In genomic region chr5:93621340-93621872, GRCh38 we compare ENCODE assay signal across 9 cellular contexts. TPM values are rescaled to one million over a fixed set of nuclear protein-coding genes. Genes with fewer than 3 reads are reported as not detected.
DNase-seq lines count a peak whose midpoint lies in the region; ATAC-seq, FAIRE-seq and TF ChIP-seq lines count a peak whose summit lies in the region.
"Had no signal": no experiment of that assay in that cellular context is flagged by ENCODE, and none has a peak within 500 bp of the region (broad histone marks: within the 10 kb centered on the region; RNA-seq: fewer than 3 reads in every experiment).

No MANE protein-coding gene starts in this region.

- in situ Hi-C loops in GM12878 (cut with MboI): no loop called here

- ATAC-seq in HG03045 (IDR thresholded peaks at IDR 0.05; ENCODE audit: unreplicated experiment) (peak; percentile 22), GM12878 (no peak), HG02884 (IDR thresholded peaks at IDR 0.05; ENCODE audit: unreplicated experiment) (no peak)

- H3K4me2 ChIP-seq in GM12878 (ENCODE audit: control insufficient read depth, insufficient read depth): peak overlapping the region; percentile 64

- peak overlapping the region; percentile 35 for H3K4me3 ChIP-seq in GM12864 (ENCODE audit: low read depth, low read length)
- H3K4me3 ChIP-seq in GM12878: peak overlapping the region; percentile 58; the same call in 1 of the 2 replicates
- peak overlapping the region; percentile 81 for H3K4me3 ChIP-seq in iPS DF 6.9 (ENCODE audit: low read length)
- H3K4me3 ChIP-seq in rectal smooth muscle tissue (ENCODE audit: low read length): peak overlapping the region; percentile 82

- peak overlapping the region; percentile 28 for H2AFZ ChIP-seq in GM12878 (ENCODE audit: control insufficient read depth, low read depth, low read length)

- H4K20me1 ChIP-seq in GM12878 (ENCODE audit: control insufficient read depth, insufficient read depth): no peaks in the 10 kb centered on the region

- POLR2A ChIA-PET in GM12878 (lab: Charles Lee): no interaction called here

- intact Hi-C loops in GM12878 (cut with micrococcal nuclease; ENCODE audit: unreplicated experiment): loop anchor here (2.0 kb wide), 1 partner anchor 53 kb away; no protein-coding TSS in a partner anchor

- H3K27me3 ChIP-seq in GM12878 (replicated peaks in 1 of 2; ENCODE audit: control insufficient read depth in 2 of 2, insufficient read depth in 2 of 2, low read length in 1 of 2) (no peaks in the 10 kb centered on the region), iPS DF 6.9 (ENCODE audit: control insufficient read depth, insufficient read depth, low read length) (peaks cover 23% of the 10 kb centered on the region), rectal smooth muscle tissue (ENCODE audit: control insufficient read depth, insufficient read depth, low read length) (no peaks in the 10 kb centered on the region)

- no peaks in the 10 kb centered on the region for H3K79me2 ChIP-seq in GM12878 (ENCODE audit: control insufficient read depth, insufficient read depth, low read length)

- H3K27ac ChIP-seq in GM12878 (ENCODE audit: control insufficient read depth, insufficient read depth) (no peak overlapping the region), iPS DF 6.9 (ENCODE audit: low read length) (no peak overlapping the region), rectal smooth muscle tissue (ENCODE audit: low read depth, low read length) (peak overlapping the region; percentile 67)

- H3K4me1 ChIP-seq in GM12878 (ENCODE audit: control insufficient read depth, insufficient read depth, low read length) (peaks cover 3% of the 10 kb centered on the region; the same call in 1 of the 2 replicates), iPS DF 6.9 (ENCODE audit: control insufficient read depth, insufficient read depth, low read length) (0 out of 2 replicates have a peak, but pooled peaks cover 3% of the 10 kb centered on the region), rectal smooth muscle tissue (ENCODE audit: control insufficient read depth, insufficient read depth, low read length) (no peaks in the 10 kb centered on the region)

- H3K9ac ChIP-seq in GM12878 (ENCODE audit: control insufficient read depth, insufficient read depth, low read length) (no peak overlapping the region), rectal smooth muscle tissue (ENCODE audit: low read length) (no peak overlapping the region)

- TF ChIP-seq CTCF in GM12864 (IDR thresholded peaks at IDR 0.05; ENCODE audit: low read depth, low read length, missing control alignments) (no peak), GM12878 (IDR thresholded peaks at IDR 0.05 in 2 of 3, conservative IDR thresholded peaks at IDR 0.05 in 1 of 3; ENCODE audit: control insufficient read depth in 2 of 3, extremely low read depth in 1 of 3, insufficient read depth in 1 of 3, low read depth in 3 of 3, low read length in 3 of 3) (no peak)

- no peak for FAIRE-seq in GM12878 (lab: Jason Lieb, UNC)
- FAIRE-seq: endometrium had no signal

- RAD21 ChIA-PET in GM12878 (lab: Charles Lee; ENCODE audit: unreplicated experiment): interaction anchor here (1.4 to 3.2 kb wide), 3 partner anchors 43 to 180 kb away, joined by 4 to 11 read pairs (median 4); no protein-coding TSS in a partner anchor

- no peak for TF ChIP-seq EP300 in GM12878 (IDR thresholded peaks at IDR 0.05; ENCODE audit: borderline replicate concordance in 1 of 2, control insufficient read depth in 1 of 2, low read depth in 2 of 2, low read length in 2 of 2)

- no peak for TF ChIP-seq POLR2A in GM12878 (IDR thresholded peaks at IDR 0.05; ENCODE audit: low read depth, low read length)

- no peaks in the 10 kb centered on the region for H3K36me3 ChIP-seq in GM12878 (ENCODE audit: control insufficient read depth in 2 of 2, insufficient read depth in 2 of 2, low read length in 1 of 2)
- H3K36me3 ChIP-seq in iPS DF 6.9 (ENCODE audit: control insufficient read depth, insufficient read depth, low read length): no peaks in the 10 kb centered on the region
- H3K36me3 ChIP-seq in rectal smooth muscle tissue (ENCODE audit: control insufficient read depth, insufficient read depth, low read length): no peaks in the 10 kb centered on the region

- no peak for TF ChIP-seq RAD21 in GM12878 (IDR thresholded peaks at IDR 0.05; ENCODE audit: insufficient read depth, low read depth, low read length)

- SMC1A ChIA-PET in GM12878 (lab: Charles Lee; ENCODE audit: uncharacterized antibody, unreplicated experiment): interaction anchor here (0.5 to 4.1 kb wide), 6 partner anchors 9 to 179 kb away, joined by 3 to 24 read pairs (median 3); no protein-coding TSS in a partner anchor

- DNase-seq in GM12864 (ENCODE audit: low read depth) (no peak), NCI-H82 (lab: John Stamatoyannopoulos, UW) (peak; percentile 93), GM12878 (ENCODE audit: low read depth, low spot score) (no peak), iPS DF 6.9 (ENCODE audit: low read depth, low spot score) (no peak), GM19240 (ENCODE audit: insufficient read length, low spot score) (no peak)

- 35% methylated on average over 41 of the region's 42 CpGs for WGBS in GM12878 (ENCODE audit: insufficient coverage, insufficient replicate concordance, low lambda C conversion rate, missing lambda C conversion rate)
- WGBS in iPS DF 6.9 (ENCODE audit: insufficient coverage, insufficient read length): no CpG with 5 or more reads among the region's 42 CpGs

- BruUV-seq in GM12878 (replicated peaks; lab: Mats Ljungman, UMichigan): no TSS peak

- H3K9me3 ChIP-seq in GM12878 (replicated peaks; ENCODE audit: control insufficient read depth, insufficient read depth, low read length): no peaks in the 10 kb centered on the region
- no peaks in the 10 kb centered on the region for H3K9me3 ChIP-seq in iPS DF 6.9 (ENCODE audit: control insufficient read depth, insufficient read depth, low read length)

- CTCF ChIA-PET in GM12878 (lab: Yijun Ruan, JAX): interaction anchor here (0.9 to 2.6 kb wide), 3 partner anchors 179 to 409 kb away, joined by 3 to 11 read pairs (median 5); no protein-coding TSS in a partner anchor

TF ChIP-seq in GM12878, 131 proteins besides CTCF, POLR2A, EP300 and RAD21 (continues in another document):
- TF ChIP-seq HDAC6 (IDR thresholded peaks at IDR 0.05; ENCODE audit: unreplicated experiment): no peak
- TF ChIP-seq JUND (IDR thresholded peaks at IDR 0.05; ENCODE audit: low read depth, low read length): no peak
- TF ChIP-seq SMAD5 (IDR thresholded peaks at IDR 0.05; ENCODE audit: low read depth): no peak
- no peak for TF ChIP-seq PAX5 (IDR thresholded peaks at IDR 0.05; ENCODE audit: borderline replicate concordance, low read depth, low read length)
- no peak for TF ChIP-seq ZBTB33 (IDR thresholded peaks at IDR 0.05)

RNA-seq across cellular contexts. Expression of gene NR2F1, which starts 38.4 kb away (rescaled TPM):
- not detected in 2 replicates for total RNA-seq in GM12878 (2013; cell fraction: nucleolus; rRNA removed)
- total RNA-seq in GM12878 (2014; rRNA removed) (0.22 and 0.79 TPM in 2 replicates), GM12878 (2014; rRNA removed; fragmentation: Illumina TruSeq; extraction: Trizol) (not detected in 2 replicates), GM12878 (2021) (0.32 and 0.36 TPM in 2 replicates)
- polyA plus RNA-seq in GM12878 (2011; ENCODE audit: low read depth): not detected
- polyA plus RNA-seq in GM12878 (2011; rRNA removed) (0.06 TPM in 1 of 2 replicates, not detected in the other), GM12878 (2014; fragmentation: Illumina TruSeq; extraction: Trizol) (not detected in 2 replicates), GM12878 (2014; fragmentation: Nextera tagmentation; extraction: Ambion mirVana) (under 1 TPM in 1 of 2 experiments, not detected in 1; 0.04 TPM), GM12878 (2014; rRNA removed) (not detected in 2 replicates), GM12878 (2016; fragmentation: Nextera tagmentation; extraction: Ambion mirVana) (not detected)
- polyA plus RNA-seq in GM12878 (2011; cell fraction: cytosol; rRNA removed): 0.09 and 0.10 TPM in 2 replicates
- 0.25 and 0.28 TPM in 2 replicates for polyA plus RNA-seq in GM12878 (2011; cell fraction: nucleus; rRNA removed)
- not detected in 2 replicates for polyA plus RNA-seq in GM12878 (2012)
- 0.10 TPM in 1 of 2 replicates, not detected in the other for polyA minus RNA-seq in GM12878 (2011; rRNA and poly(A)+ RNA removed)
- polyA minus RNA-seq in GM12878 (2011; cell fraction: cytosol; rRNA and poly(A)+ RNA removed): 0.94 and 1.1 TPM in 2 replicates
- polyA minus RNA-seq in GM12878 (2011; cell fraction: nucleus; rRNA and poly(A)+ RNA removed): 0.38 TPM in 1 of 2 replicates, not detected in the other

RNA-seq across cellular contexts. Expression of gene NR2F1-AS1, which starts 40.4 kb away (rescaled TPM):
- total RNA-seq in GM12878 (2013; cell fraction: nucleolus; rRNA removed): 9.3 and 9.9 TPM in 2 replicates
- total RNA-seq in GM12878 (2014; rRNA removed): 0.38 and 0.85 TPM in 2 replicates
- 0.18 and 0.27 TPM in 2 replicates for total RNA-seq in GM12878 (2014; rRNA removed; fragmentation: Illumina TruSeq; extraction: Trizol)
- total RNA-seq in GM12878 (2021): 0.19 and 0.62 TPM in 2 replicates
- not detected for polyA plus RNA-seq in GM12878 (2011; ENCODE audit: low read depth)
- 0.23 and 0.30 TPM in 2 replicates for polyA plus RNA-seq in GM12878 (2011; rRNA removed)
- polyA plus RNA-seq in GM12878 (2011; cell fraction: cytosol; rRNA removed): 0.10 TPM in 1 of 2 replicates, not detected in the other
- polyA plus RNA-seq in GM12878 (2011; cell fraction: nucleus; rRNA removed): 0.19 TPM in 1 of 2 replicates, not detected in the other
- 0.27 TPM in 1 of 2 replicates, not detected in the other for polyA plus RNA-seq in GM12878 (2012)
- 0.18 TPM in 1 of 2 replicates, not detected in the other for polyA plus RNA-seq in GM12878 (2014; fragmentation: Illumina TruSeq; extraction: Trizol)
- under 1 TPM; 0.26 to 0.31 TPM for polyA plus RNA-seq in GM12878 (2014; fragmentation: Nextera tagmentation; extraction: Ambion mirVana)
- polyA plus RNA-seq in GM12878 (2014; rRNA removed): 0.11 and 0.27 TPM in 2 replicates
- polyA plus RNA-seq in GM12878 (2016; fragmentation: Nextera tagmentation; extraction: Ambion mirVana): under 1 TPM; 0.11 to 0.50 TPM
- 0.07 and 0.21 TPM in 2 replicates for polyA minus RNA-seq in GM12878 (2011; rRNA and poly(A)+ RNA removed)
- not detected in 2 replicates for polyA minus RNA-seq in GM12878 (2011; cell fraction: cytosol; rRNA and poly(A)+ RNA removed)
- 0.38 TPM in 1 of 2 replicates, not detected in the other for polyA minus RNA-seq in GM12878 (2011; cell fraction: nucleus; rRNA and poly(A)+ RNA removed)
